ENCODE assay signal across 9 cellular contexts in the genomic region with DNA sequence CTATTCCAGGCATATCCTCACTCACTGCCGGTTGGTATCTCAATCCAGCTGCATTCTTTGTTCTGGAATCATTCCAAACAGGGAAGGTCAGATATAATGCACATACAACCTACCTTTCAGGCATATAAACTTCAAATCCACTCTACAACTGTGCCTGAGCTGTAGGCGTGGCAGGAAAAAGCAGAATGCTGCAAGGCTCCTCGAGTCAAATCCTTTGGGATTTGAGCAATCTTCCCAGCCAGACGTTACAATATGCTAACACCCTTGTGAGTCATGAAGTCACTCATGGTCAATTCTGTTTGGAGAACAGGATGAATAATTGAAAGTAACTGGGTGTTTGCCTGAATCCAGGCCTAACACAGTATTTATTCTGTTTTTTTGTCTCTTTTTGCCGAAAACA.
DNase-seq lines count a peak whose midpoint lies in the region; ATAC-seq, FAIRE-seq and TF ChIP-seq lines count a peak whose summit lies in the region.
"Had no signal": no experiment of that assay in that cellular context is flagged by ENCODE, and none has a peak within 500 bp of the region (broad histone marks: within the 10 kb centered on the region; RNA-seq: fewer than 3 reads in every experiment).

No MANE protein-coding gene starts in this region.

- ATAC-seq in GM21825 (IDR thresholded peaks at IDR 0.05; ENCODE audit: unreplicated experiment) (no peak), GM18868 (IDR thresholded peaks at IDR 0.05; ENCODE audit: unreplicated experiment) (no peak)

- no peak overlapping the region for H3K27ac ChIP-seq in adrenal gland
- H3K27ac ChIP-seq in left ventricle myocardium inferior (replicated peaks), result peak overlapping the region; percentile 81
- H3K27ac ChIP-seq in testis, result peak overlapping the region in 1 of 2 donors; percentile 63
- H3K27ac ChIP-seq: cardiac muscle cell had no signal

- 28 to 53% (median 36%) methylated on average over 5 of the region's 5 CpGs for WGBS in adrenal gland, 4 donors
- 51 to 56% methylated on average over 5 of the region's 5 CpGs for WGBS in testis, 2 donors

- H3K4me1 ChIP-seq in adrenal gland (replicated peaks in 1 of 2), result peaks cover 0 to 9% of the 10 kb centered on the region in 2 donors
- H3K4me1 ChIP-seq in left ventricle myocardium inferior, result peaks cover 17% of the 10 kb centered on the region
- H3K4me1 ChIP-seq in testis, result peaks cover 14% of the 10 kb centered on the region

- DNase-seq in H54 (ENCODE audit: insufficient read length, low spot score), result peak; percentile 55
- peak in 6 of 7 donors; percentile 35 to 60 (median 42) for DNase-seq in adrenal gland
- no peak for DNase-seq in left ventricle myocardium inferior
- peak; percentile 51 for DNase-seq in testis
- DNase-seq in COR-L47 (lab: John Stamatoyannopoulos, UW), result no peak
- DNase-seq in NCI-H2029 (lab: John Stamatoyannopoulos, UW), result no peak

- H3K4me3 ChIP-seq in adrenal gland (no peak overlapping the region), left ventricle myocardium inferior (no peak overlapping the region), testis (no peak overlapping the region)
- H3K4me3 ChIP-seq: cardiac muscle cell had no signal

- H3K36me3 ChIP-seq in adrenal gland (replicated peaks in 1 of 2) (no peaks in the 10 kb centered on the region), left ventricle myocardium inferior (no peaks in the 10 kb centered on the region), testis (ENCODE audit: low read depth, missing control alignments) (no peaks in the 10 kb centered on the region)
- H3K36me3 ChIP-seq: cardiac muscle cell had no signal

- TF ChIP-seq POLR2A in H54 (IDR thresholded peaks at IDR 0.05; ENCODE audit: low read depth, low read length), result no peak
- no peak for TF ChIP-seq POLR2A in adrenal gland (IDR thresholded peaks at IDR 0.05)
- TF ChIP-seq POLR2A in testis (IDR thresholded peaks at IDR 0.05), result no peak

- no peaks in the 10 kb centered on the region for H3K9me3 ChIP-seq in adrenal gland (replicated peaks in 1 of 3)
- no peaks in the 10 kb centered on the region for H3K9me3 ChIP-seq in left ventricle myocardium inferior (replicated peaks)
- H3K9me3 ChIP-seq in testis, result no peaks in the 10 kb centered on the region

- intact Hi-C loops in adrenal gland (cut with DNase I) (no loop called here), left ventricle myocardium inferior (cut with micrococcal nuclease) (no loop called here), testis (cut with DNase I; ENCODE audit: low total_unique reads) (no loop called here)

- H3K27me3 ChIP-seq in adrenal gland, result no peaks in the 10 kb centered on the region
- no peaks in the 10 kb centered on the region for H3K27me3 ChIP-seq in left ventricle myocardium inferior (ENCODE audit: low read depth)
- H3K27me3 ChIP-seq in testis, result no peaks in the 10 kb centered on the region
- H3K27me3 ChIP-seq: cardiac muscle cell had no signal

- FAIRE-seq in H54 (lab: Jason Lieb, UNC), result peak; percentile 79

- no peak for TF ChIP-seq CTCF in adrenal gland (IDR thresholded peaks at IDR 0.05)
- no peak for TF ChIP-seq CTCF in left ventricle myocardium inferior (IDR thresholded peaks at IDR 0.05; ENCODE audit: borderline replicate concordance)
- TF ChIP-seq CTCF in testis (IDR thresholded peaks at IDR 0.05), result no peak

Comparison
In these comparisons a context has a peak if more than half of its experiments do, and no peak if none do; other contexts are left out.
1. DNase-seq: peak in H54 (single experiment), adrenal gland (6 of 7) and testis (single experiment); none in left ventricle myocardium inferior (single experiment), COR-L47 (single experiment) and NCI-H2029 (single experiment).